ENCODE assay signal across 8 cellular contexts in genomic region chr6:2971420-2972218, GRCh38. TPM values are rescaled to one million over a fixed set of nuclear protein-coding genes. Genes with fewer than 3 reads are reported as not detected.
DNase-seq lines count a peak whose midpoint lies in the region; ATAC-seq and TF ChIP-seq lines count a peak whose summit lies in the region.

SERPINB6 (minus strand) TSS chr6:2971567; CDS start chr6:2959332, 12,235 bp downstream.

- no peaks in the 10 kb centered on the region for H3K27me3 ChIP-seq in muscle layer of duodenum (ENCODE audit: low read depth, low read length)

- H3K36me3 ChIP-seq in muscle layer of duodenum (ENCODE audit: control insufficient read depth in 1 of 2, insufficient read depth in 2 of 2, low read length in 2 of 2): no peaks in the 10 kb centered on the region

- no peaks in the 10 kb centered on the region for H3K9me3 ChIP-seq in muscle layer of duodenum (ENCODE audit: control insufficient read depth in 1 of 2, low read length in 2 of 2)

- peaks cover 4 to 25% of the 10 kb centered on the region in 2 donors for H3K4me1 ChIP-seq in muscle layer of duodenum (ENCODE audit: control insufficient read depth in 1 of 2, insufficient read depth in 2 of 2, low read length in 2 of 2)

- peak within 1 kb of the TSS; percentile 70 for H3K4me3 ChIP-seq in fibroblast of the aortic adventitia (ENCODE audit: low read depth, low read length)
- peak within 1 kb of the TSS; percentile 65 to 72 for H3K4me3 ChIP-seq in muscle layer of duodenum (ENCODE audit: low read depth in 1 of 2, low read length in 2 of 2)

- no peak for TF ChIP-seq CTCF in fibroblast of the aortic adventitia (IDR thresholded peaks at IDR 0.05; ENCODE audit: insufficient read depth, low read length)

- peak within 1 kb of the TSS; percentile 88 for H3K27ac ChIP-seq in muscle layer of duodenum (ENCODE audit: low read length)

- peak; percentile 22 for DNase-seq in NK-92 treated with Interleukin-12 subunit alpha and Interleukin-12 subunit beta, amount 100 ng/mL, for 24 hours (lab: John Stamatoyannopoulos, UW)
- DNase-seq in NK-92 (lab: John Stamatoyannopoulos, UW; ENCODE audit: unreplicated experiment): no peak
- DNase-seq in RPMI7951 (ENCODE audit: low read depth): peak; percentile 88
- peak; percentile 24 for DNase-seq in activated gamma-delta T cell treated with anti-CD3 and anti-CD28 coated beads, Interleukin-2, amount 50 U/mL, for 16 hours (ENCODE audit: low read depth)
- DNase-seq in fibroblast of the aortic adventitia (ENCODE audit: low read depth): peak; percentile 90
- peak; percentile 85 for DNase-seq in superior temporal gyrus (ENCODE audit: extremely low spot score)

- no peak for ATAC-seq in GM19467 (IDR thresholded peaks at IDR 0.05; ENCODE audit: unreplicated experiment)

RNA-seq across cellular contexts. Expression of gene SERPINB6, which starts in this region (rescaled TPM):
- 92.6 and 101 TPM in 2 replicates for total RNA-seq in RPMI7951 (2014; rRNA removed; shearing (Covaris generic))
- total RNA-seq in fibroblast of the aortic adventitia (ENCODE audit: low replicate concordance): 102 and 164 TPM in 2 replicates
